ENCODE assay signal across 24 cellular contexts in the genomic region with DNA sequence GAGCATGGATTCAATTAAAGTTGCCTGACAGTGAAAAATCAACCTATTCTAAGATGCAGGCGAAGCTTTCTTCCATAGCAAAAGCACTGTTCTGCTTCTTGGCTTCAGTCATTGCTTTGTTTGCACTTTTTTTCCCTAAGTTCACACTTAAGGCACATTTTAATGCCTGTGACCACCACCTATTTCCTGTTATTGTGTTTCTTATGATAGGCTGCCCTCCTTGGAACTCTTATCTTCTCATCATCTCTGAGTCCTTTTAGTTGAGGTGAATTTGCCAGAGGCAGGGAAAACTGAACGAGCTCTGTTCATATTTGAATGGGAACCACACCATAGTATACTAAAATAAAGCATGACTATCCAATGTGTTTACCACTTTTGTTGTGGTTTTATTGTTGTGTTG.
"Had no signal": no experiment of that assay in that cellular context is flagged by ENCODE, and none has a peak within 500 bp of the region (broad histone marks: within the 10 kb centered on the region; RNA-seq: fewer than 3 reads in every experiment).

No MANE protein-coding gene starts in this region.

- ATAC-seq: left lung, natural killer cell, pancreas, psoas muscle had no signal

- H3K4me3 ChIP-seq: cardiac muscle cell, hepatocyte, left lung, pancreas, psoas muscle, right atrium auricular region, spleen, testis, uterus had no signal

- H3K27me3 ChIP-seq: cardiac muscle cell, hepatocyte, left lung, neutrophil, pancreas, right atrium auricular region, spleen, testis, uterus had no signal

- H3K4me3 Mint-ChIP-seq: activated naive CD4-positive, alpha-beta T cell treated with anti-CD3 and anti-CD28 coated beads, Interleukin-2, amount 10 ng/mL, durations not matched to agents 7 days and 5 days; activated T-cell treated with anti-CD3 and anti-CD28 coated beads, Interleukin-2, amount 50 U/mL, for 24 hours; immature natural killer cell; natural killer cell had no signal

- DNase-seq: activated CD8-positive, alpha-beta memory T cell treated with anti-CD3 and anti-CD28 coated beads for 24 hours; activated CD8-positive, alpha-beta memory T cell treated with anti-CD3 and anti-CD28 coated beads, Interleukin-2, amount 50 U/mL, for 4 hours; activated naive CD4-positive, alpha-beta T cell treated with anti-CD3 and anti-CD28 coated beads, Interleukin-2, amount 10 ng/mL, durations not matched to agents 7 days and 5 days; activated T-cell treated with anti-CD3 and anti-CD28 coated beads, Interleukin-2, amount 50 U/mL, for 24 hours; amygdala; foreskin melanocyte; glutamatergic neuron; immature natural killer cell; kidney glomerular epithelial cell; left lung; midbrain; natural killer cell; pancreas; psoas muscle; spleen; stimulated activated CD4-positive, alpha-beta T cell treated with anti-CD3 and anti-CD28 coated beads, Interleukin-4, amount 100 ng/mL, for 1 hour; stimulated activated naive CD4-positive, alpha-beta T cell; testis; trophoblast cell; uterus had no signal

- H3K27me3 Mint-ChIP-seq: activated naive CD4-positive, alpha-beta T cell treated with anti-CD3 and anti-CD28 coated beads, Interleukin-2, amount 10 ng/mL, durations not matched to agents 7 days and 5 days; activated T-cell treated with anti-CD3 and anti-CD28 coated beads, Interleukin-2, amount 50 U/mL, for 24 hours had no signal

- H3K27ac Mint-ChIP-seq: activated naive CD4-positive, alpha-beta T cell treated with anti-CD3 and anti-CD28 coated beads, Interleukin-2, amount 10 ng/mL, durations not matched to agents 7 days and 5 days; activated T-cell treated with anti-CD3 and anti-CD28 coated beads, Interleukin-2, amount 50 U/mL, for 24 hours; immature natural killer cell; natural killer cell had no signal

- H3K4me1 Mint-ChIP-seq: immature natural killer cell had no signal

- H3K36me3 Mint-ChIP-seq: activated naive CD4-positive, alpha-beta T cell treated with anti-CD3 and anti-CD28 coated beads, Interleukin-2, amount 10 ng/mL, durations not matched to agents 7 days and 5 days; immature natural killer cell; natural killer cell had no signal

- H3K4me1 ChIP-seq: left lung, pancreas, psoas muscle, right atrium auricular region, spleen, testis, uterus had no signal

- H3K9me3 ChIP-seq: left lung, neutrophil, pancreas, psoas muscle, right atrium auricular region, spleen, testis, uterus had no signal

- H3K27ac ChIP-seq: cardiac muscle cell, hepatocyte, left lung, neutrophil, pancreas, psoas muscle, right atrium auricular region, spleen, testis had no signal

- H3K36me3 ChIP-seq: cardiac muscle cell, left lung, neutrophil, pancreas, right atrium auricular region, spleen, uterus had no signal
